ENCODE assay signal across 8 cellular contexts in the genomic region with DNA sequence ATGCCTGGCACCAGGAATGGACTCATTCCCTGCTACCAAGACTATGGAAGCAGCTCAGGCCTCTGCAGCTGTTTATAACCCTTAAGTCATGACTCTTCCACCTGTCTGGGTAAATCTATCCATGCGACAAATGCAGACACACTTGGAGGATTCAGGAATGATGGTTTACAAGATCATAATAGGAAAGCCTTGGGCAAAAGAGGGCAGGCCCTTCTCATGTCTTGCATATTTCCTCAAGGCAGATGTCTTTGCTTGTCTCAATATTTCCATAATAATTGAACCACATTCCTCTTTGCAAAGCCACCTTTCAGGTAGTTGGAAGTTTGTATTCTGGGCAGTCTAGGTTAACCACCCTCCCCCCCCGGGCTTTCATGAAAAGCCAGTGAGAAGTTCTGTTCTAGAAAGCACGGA. TPM values are rescaled to one million over a fixed set of nuclear protein-coding genes. Genes with fewer than 3 reads are reported as not detected.
DNase-seq lines count a peak whose midpoint lies in the region; ATAC-seq and TF ChIP-seq lines count a peak whose summit lies in the region.

No MANE protein-coding gene starts in this region.

- H3K9me2 ChIP-seq in PC-3 (replicated peaks; ENCODE audit: low read length), result no peaks in the 10 kb centered on the region

- WGBS in esophagus squamous epithelium, 2 donors, result 30 to 58% methylated on average over 3 of the region's 3 CpGs

- no TSS peak for BruUV-seq in PC-3 (replicated peaks; lab: Mats Ljungman, UMichigan)

- H3K4me3 ChIP-seq in PC-3 (ENCODE audit: low read length), result peak overlapping the region; percentile 25; the same call in 1 of the 2 replicates
- H3K4me3 ChIP-seq in esophagus squamous epithelium, result peak overlapping the region in 2 of 4 donors; percentile 74 to 99

- peaks cover 35% of the 10 kb centered on the region for H4K20me1 ChIP-seq in PC-3 (ENCODE audit: low read length)

- intact Hi-C loops in PC-3 (cut with micrococcal nuclease), result loop anchor here (2.0 kb wide), 1 partner anchor 30 kb away; no protein-coding TSS in a partner anchor
- intact Hi-C loops in esophagus squamous epithelium (cut with DNase I), result no loop called here

- H3K9ac ChIP-seq in PC-3 (ENCODE audit: low read length), result no peak overlapping the region

- H3K27ac ChIP-seq in PC-3 (ENCODE audit: low read length), result peak overlapping the region; percentile 63
- H3K27ac ChIP-seq in esophagus squamous epithelium, result peak overlapping the region; percentile 19 to 90 (median 82)

- no peak for TF ChIP-seq POLR2A in esophagus squamous epithelium (IDR thresholded peaks at IDR 0.05)

- TF ChIP-seq CTCF in PC-3 (conservative IDR thresholded peaks at IDR 0.05; ENCODE audit: low read depth, low read length) (no peak), esophagus squamous epithelium (IDR thresholded peaks at IDR 0.05) (no peak)

- peak overlapping the region; percentile 61 for H3K4me2 ChIP-seq in PC-3 (ENCODE audit: low read length)

- 0 out of 2 replicates have a peak overlapping the region, but pooled peaks have one; percentile 17 for H2AFZ ChIP-seq in PC-3 (ENCODE audit: low read length)

- no peaks in the 10 kb centered on the region for H3K9me3 ChIP-seq in PC-3 (ENCODE audit: low read length)
- H3K9me3 ChIP-seq in esophagus squamous epithelium, result no peaks in the 10 kb centered on the region

- H3K79me2 ChIP-seq in PC-3 (ENCODE audit: low read length), result peaks cover 56% of the 10 kb centered on the region

- POLR2A ChIA-PET in PC-3 (lab: Charles Lee; ENCODE audit: unreplicated experiment), result interaction anchor here (0.6 kb wide), 1 partner anchor 19 kb away, joined by 3 read pairs; no protein-coding TSS in a partner anchor

- H3K36me3 ChIP-seq in PC-3 (ENCODE audit: low read depth, low read length) (0 out of 2 replicates have a peak, but pooled peaks cover 6% of the 10 kb centered on the region), esophagus squamous epithelium (no peaks in the 10 kb centered on the region)

- ATAC-seq in PC-3 (no peak), GM21390 (IDR thresholded peaks at IDR 0.05; ENCODE audit: unreplicated experiment) (no peak)

- CTCF ChIA-PET in PC-3 (lab: Charles Lee), result interaction anchor here (1.0 kb wide), 1 partner anchor 42 kb away, joined by 3 read pairs; no protein-coding TSS in a partner anchor

- H3K27me3 ChIP-seq in PC-3 (ENCODE audit: low read length), result no peaks in the 10 kb centered on the region
- no peaks in the 10 kb centered on the region for H3K27me3 ChIP-seq in esophagus squamous epithelium

- peaks cover 49% of the 10 kb centered on the region for H3K4me1 ChIP-seq in PC-3 (ENCODE audit: insufficient read depth, low read length)
- peaks cover 19 to 70% (median 27%) of the 10 kb centered on the region in 3 donors for H3K4me1 ChIP-seq in esophagus squamous epithelium

- DNase-seq in NCI-H2171 treated with DMSO at 0.1 percent for 48 hours (lab: John Stamatoyannopoulos, UW) (peak; percentile 23), NCI-H2171 (lab: John Stamatoyannopoulos, UW) (no peak), PC-3 (peak; percentile 43), esophagus squamous epithelium (lab: John Stamatoyannopoulos, UW) (no peak), renal cortical epithelial cell (ENCODE audit: low read depth) (peak; percentile 55), germinal center (ENCODE audit: low spot score) (no peak), SKM-1 treated with dmso at 0.1 percent for 144 hours (lab: John Stamatoyannopoulos, UW; ENCODE audit: unreplicated experiment) (no peak)

- H3F3A ChIP-seq in PC-3 (ENCODE audit: low read length, unreplicated experiment), result peaks cover 18% of the 10 kb centered on the region

RNA-seq across cellular contexts. Expression of gene JPT1, which starts 0.9 kb away (rescaled TPM):
- 674 and 705 TPM in 2 replicates for total RNA-seq in PC-3 (2014; rRNA removed)
- 100 to 1,000 TPM in 3 of 4 donors, 10 to 100 TPM in 1; 82.2 to 249 (median 196) TPM for total RNA-seq in esophagus squamous epithelium
- total RNA-seq in renal cortical epithelial cell, result 171 and 366 TPM in 2 replicates

RNA-seq across cellular contexts. Expression of gene NT5C, which starts 23.7 kb away (rescaled TPM):
- total RNA-seq in PC-3 (2014; rRNA removed) (116 and 131 TPM in 2 replicates), esophagus squamous epithelium (10 to 100 TPM; 81.7 to 97.5 (median 88.4) TPM), renal cortical epithelial cell (22.9 and 77.3 TPM in 2 replicates)

RNA-seq across cellular contexts. Expression of gene SUMO2, which starts 27.6 kb away (rescaled TPM):
- total RNA-seq in PC-3 (2014; rRNA removed), result 244 and 282 TPM in 2 replicates
- total RNA-seq in esophagus squamous epithelium, result 100 to 1,000 TPM in 1 of 4 donors, 10 to 100 TPM in 3; 49.5 to 110 (median 69.5) TPM
- total RNA-seq in renal cortical epithelial cell, result 96.6 and 151 TPM in 2 replicates

RNA-seq across cellular contexts. Expression of gene ARMC7, which starts 45.4 kb away (rescaled TPM):
- total RNA-seq in PC-3 (2014; rRNA removed) (17.0 and 17.3 TPM in 2 replicates), esophagus squamous epithelium (1 to 10 TPM; 4.0 to 9.1 (median 5.3) TPM), renal cortical epithelial cell (1.2 and 14.2 TPM in 2 replicates)

RNA-seq across cellular contexts. Expression of gene NUP85, which starts 50.3 kb away (rescaled TPM):
- total RNA-seq in PC-3 (2014; rRNA removed) (91.5 and 95.6 TPM in 2 replicates), esophagus squamous epithelium (10 to 100 TPM; 17.5 to 33.3 (median 29.0) TPM), renal cortical epithelial cell (27.6 and 37.7 TPM in 2 replicates)

Comparison
In these comparisons a context has a peak if more than half of its experiments do, and no peak if none do; other contexts are left out.
1. DNase-seq: peak in NCI-H2171 treated with DMSO at 0.1 percent for 48 hours (single experiment), PC-3 (single experiment) and renal cortical epithelial cell (single experiment); none in NCI-H2171 (single experiment), esophagus squamous epithelium (single experiment), germinal center (single experiment) and SKM-1 treated with dmso at 0.1 percent for 144 hours (single experiment).